In the genomic region with DNA sequence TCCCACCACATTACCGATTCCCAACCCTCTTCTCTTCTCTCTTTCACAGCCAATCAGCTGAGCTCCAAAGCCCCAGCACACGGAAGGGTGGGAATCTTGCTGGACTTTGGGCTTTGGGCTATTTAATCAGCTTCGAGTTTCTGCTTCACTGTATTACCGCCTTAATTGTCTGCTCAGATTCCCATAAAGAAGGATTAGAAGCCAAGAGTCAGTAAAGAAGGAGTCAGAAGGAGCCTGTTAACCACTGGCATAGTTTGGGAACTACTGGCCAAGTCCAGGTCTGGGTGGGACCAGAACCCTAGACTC, we compare ENCODE assay signal across 11 cellular contexts. TPM values are rescaled to one million over a fixed set of nuclear protein-coding genes. Genes with fewer than 3 reads are reported as not detected.
DNase-seq lines count a peak whose midpoint lies in the region; ATAC-seq and TF ChIP-seq lines count a peak whose summit lies in the region.
"Had no signal": no experiment of that assay in that cellular context is flagged by ENCODE, and none has a peak within 500 bp of the region (broad histone marks: within the 10 kb centered on the region; RNA-seq: fewer than 3 reads in every experiment).

No MANE protein-coding gene starts in this region.

- H3K23ac ChIP-seq in mesenchymal stem cell (ENCODE audit: low read length in 2 of 2) = no peak overlapping the region

- intact Hi-C loops in activated naive CD4-positive, alpha-beta T cell treated with anti-CD3 and anti-CD28 coated beads for 36 hours (cut with micrococcal nuclease) = no loop called here

- no peaks in the 10 kb centered on the region for H3K36me3 Mint-ChIP-seq in activated naive CD4-positive, alpha-beta T cell treated with anti-CD3 and anti-CD28 coated beads, Interleukin-2, amount 50 U/mL, for 24 hours
- no peaks in the 10 kb centered on the region for H3K36me3 Mint-ChIP-seq in activated naive CD4-positive, alpha-beta T cell treated with anti-CD3 and anti-CD28 coated beads for 36 hours (ENCODE audit: low read depth)
- H3K36me3 Mint-ChIP-seq: naive B cell had no signal

- no peak overlapping the region for H2BK15ac ChIP-seq in mesenchymal stem cell (ENCODE audit: low read depth, poor library complexity, severe bottlenecking)

- peak overlapping the region; percentile 50 for H2BK120ac ChIP-seq in mesenchymal stem cell (ENCODE audit: low read depth, low read length)

- H2BK12ac ChIP-seq in mesenchymal stem cell (ENCODE audit: low read length in 2 of 2) = no peak overlapping the region

- no peak overlapping the region for H3K27ac Mint-ChIP-seq in activated naive CD4-positive, alpha-beta T cell treated with anti-CD3 and anti-CD28 coated beads, Interleukin-2, amount 50 U/mL, for 24 hours
- no peak overlapping the region for H3K27ac Mint-ChIP-seq in activated naive CD4-positive, alpha-beta T cell treated with anti-CD3 and anti-CD28 coated beads for 36 hours
- H3K27ac Mint-ChIP-seq: naive B cell had no signal

- H3K79me1 ChIP-seq in mesenchymal stem cell (replicated peaks; ENCODE audit: low read length, poor library complexity, severe bottlenecking) = no peaks in the 10 kb centered on the region

- peak overlapping the region; percentile 35 to 57 for H3K18ac ChIP-seq in mesenchymal stem cell (ENCODE audit: low read depth in 1 of 2, low read length in 2 of 2)

- CTCF ChIA-PET in activated naive CD4-positive, alpha-beta T cell treated with anti-CD3 and anti-CD28 coated beads for 36 hours (lab: Charles Lee) = interaction anchor here (0.8 kb wide), 1 partner anchor 102 kb away, joined by 7 read pairs; no protein-coding TSS in a partner anchor

- no peak overlapping the region for H2BK5ac ChIP-seq in mesenchymal stem cell (ENCODE audit: low read depth, low read length, poor library complexity, severe bottlenecking)

- H3K4me3 ChIP-seq in ectodermal cell (ENCODE audit: insufficient read depth, low read depth, low read length) (no peak overlapping the region), mesenchymal stem cell (ENCODE audit: insufficient read depth in 1 of 2, low read depth in 1 of 2, low read length in 2 of 2) (peak overlapping the region in 1 of 2 experiments; percentile 97), upper lobe of left lung (peak overlapping the region in 3 of 4 donors; percentile 69 to 81 (median 81))

- peak overlapping the region; percentile 4 for H3K4me3 Mint-ChIP-seq in activated naive CD4-positive, alpha-beta T cell treated with anti-CD3 and anti-CD28 coated beads, Interleukin-2, amount 50 U/mL, for 24 hours
- H3K4me3 Mint-ChIP-seq in activated naive CD4-positive, alpha-beta T cell treated with anti-CD3 and anti-CD28 coated beads for 36 hours = no peak overlapping the region

- TF ChIP-seq EP300 in upper lobe of left lung (IDR thresholded peaks at IDR 0.05) = no peak

- no peak overlapping the region for H4K91ac ChIP-seq in mesenchymal stem cell (ENCODE audit: low read length)

- H3K9me3 ChIP-seq in ectodermal cell (ENCODE audit: control insufficient read depth, low read length) (no peaks in the 10 kb centered on the region), mesenchymal stem cell (ENCODE audit: control insufficient read depth, low read length) (no peaks in the 10 kb centered on the region), upper lobe of left lung (no peaks in the 10 kb centered on the region)

- H3K9me3 Mint-ChIP-seq in activated naive CD4-positive, alpha-beta T cell treated with anti-CD3 and anti-CD28 coated beads, Interleukin-2, amount 50 U/mL, for 24 hours = no peaks in the 10 kb centered on the region
- H3K9me3 Mint-ChIP-seq in activated naive CD4-positive, alpha-beta T cell treated with anti-CD3 and anti-CD28 coated beads for 36 hours = no peaks in the 10 kb centered on the region
- H3K9me3 Mint-ChIP-seq: naive B cell had no signal

- WGBS in ectodermal cell, 2 experiments = 9 to 14% methylated on average over 4 of the region's 4 CpGs
- WGBS in mesenchymal stem cell = 6% methylated on average over 2 of the region's 4 CpGs
- 41 to 46% methylated on average over 4 of the region's 4 CpGs for WGBS in upper lobe of left lung, 2 donors

- H2AK5ac ChIP-seq in mesenchymal stem cell (ENCODE audit: low read length, severe bottlenecking) = no peak overlapping the region

- H3K4me1 Mint-ChIP-seq in activated naive CD4-positive, alpha-beta T cell treated with anti-CD3 and anti-CD28 coated beads, Interleukin-2, amount 50 U/mL, for 24 hours = peaks cover 57% of the 10 kb centered on the region
- peaks cover 42% of the 10 kb centered on the region for H3K4me1 Mint-ChIP-seq in activated naive CD4-positive, alpha-beta T cell treated with anti-CD3 and anti-CD28 coated beads for 36 hours (ENCODE audit: low read depth)

- no peak overlapping the region for H3K4ac ChIP-seq in mesenchymal stem cell (ENCODE audit: low read depth in 1 of 2, low read length in 2 of 2)

- ATAC-seq in upper lobe of left lung (ENCODE audit: low FRiP score in 2 of 2) = no peak
- ATAC-seq in GM18498 (IDR thresholded peaks at IDR 0.05; ENCODE audit: unreplicated experiment) = no peak
- ATAC-seq in HG02763 (IDR thresholded peaks at IDR 0.05; ENCODE audit: unreplicated experiment) = no peak

- no peak for DNase-seq in activated naive CD4-positive, alpha-beta T cell treated with anti-CD3 and anti-CD28 coated beads for 36 hours
- peak; percentile 41 for DNase-seq in mesenchymal stem cell
- no peak for DNase-seq in upper lobe of left lung
- no peak for DNase-seq in COLO668 (lab: John Stamatoyannopoulos, UW; ENCODE audit: unreplicated experiment)
- DNase-seq: activated T-cell treated with anti-CD3 and anti-CD28 coated beads, Interleukin-2, amount 50 U/mL, for 1 hour; naive B cell; NCI-H2107 had no signal

- H3K27ac ChIP-seq in ectodermal cell (ENCODE audit: insufficient read depth, low read depth, low read length, poor library complexity, severe bottlenecking) = peak overlapping the region; percentile 31
- H3K27ac ChIP-seq in mesenchymal stem cell (ENCODE audit: low read length, poor library complexity, severe bottlenecking) = peak overlapping the region; percentile 1
- H3K27ac ChIP-seq in upper lobe of left lung = peak overlapping the region; percentile 36 to 95 (median 93)

- H3K27me3 Mint-ChIP-seq in activated naive CD4-positive, alpha-beta T cell treated with anti-CD3 and anti-CD28 coated beads, Interleukin-2, amount 50 U/mL, for 24 hours = peaks cover 36% of the 10 kb centered on the region
- peaks cover 35% of the 10 kb centered on the region for H3K27me3 Mint-ChIP-seq in activated naive CD4-positive, alpha-beta T cell treated with anti-CD3 and anti-CD28 coated beads for 36 hours (ENCODE audit: low read depth)

- H4K8ac ChIP-seq in mesenchymal stem cell (ENCODE audit: low read length) = no peak overlapping the region

- peak overlapping the region; percentile 69 for H3K4me2 ChIP-seq in mesenchymal stem cell (ENCODE audit: low read length, poor library complexity, severe bottlenecking)

- H3K4me1 ChIP-seq in ectodermal cell (ENCODE audit: control insufficient read depth, insufficient read depth, low read length) (peaks cover 31% of the 10 kb centered on the region), mesenchymal stem cell (ENCODE audit: control insufficient read depth, insufficient read depth, low read depth, low read length) (peaks cover 31% of the 10 kb centered on the region), upper lobe of left lung (peaks cover 59 to 78% (median 73%) of the 10 kb centered on the region in 4 donors)

- peak overlapping the region; percentile 97 for H3K9ac ChIP-seq in mesenchymal stem cell (ENCODE audit: low read length)

- no peak overlapping the region for H2AFZ ChIP-seq in mesenchymal stem cell (ENCODE audit: low read depth, low read length)

- no peak for TF ChIP-seq POLR2A in upper lobe of left lung (IDR thresholded peaks at IDR 0.05)

- no peak for TF ChIP-seq CTCF in upper lobe of left lung (IDR thresholded peaks at IDR 0.05)

- H3K36me3 ChIP-seq in ectodermal cell (ENCODE audit: control insufficient read depth, insufficient read depth, low read length) = no peaks in the 10 kb centered on the region
- peaks cover 5 to 6% of the 10 kb centered on the region in 2 experiments for H3K36me3 ChIP-seq in mesenchymal stem cell (ENCODE audit: control insufficient read depth in 1 of 2, insufficient read depth in 2 of 2, low read depth in 1 of 2, low read length in 2 of 2)
- H3K36me3 ChIP-seq in upper lobe of left lung = peaks cover 0 to 5% (median 2%) of the 10 kb centered on the region in 4 donors

- peaks cover 52% of the 10 kb centered on the region for H3K27me3 ChIP-seq in ectodermal cell (ENCODE audit: control insufficient read depth, insufficient read depth, low read length, poor library complexity, severe bottlenecking)
- H3K27me3 ChIP-seq in mesenchymal stem cell (ENCODE audit: control insufficient read depth in 1 of 2, insufficient read depth in 1 of 2, low read length in 2 of 2) = no peaks in the 10 kb centered on the region
- H3K27me3 ChIP-seq in upper lobe of left lung = peaks cover 0 to 5% (median 0%) of the 10 kb centered on the region in 4 donors

- H3K14ac ChIP-seq in mesenchymal stem cell (ENCODE audit: low read length in 2 of 2) = no peak overlapping the region

RNA-seq across cellular contexts. Expression of a gene that starts 4.4 kb away (rescaled TPM):
- total RNA-seq in activated naive CD4-positive, alpha-beta T cell treated with anti-CD3 and anti-CD28 coated beads for 36 hours = under 1 TPM; 0.31 to 0.67 TPM
- 4.1 TPM for polyA plus RNA-seq in ectodermal cell (2013, experiment 1 of 4)
- 2.9 TPM for polyA plus RNA-seq in ectodermal cell (2013, experiment 2 of 4)
- polyA plus RNA-seq in ectodermal cell (2013, experiment 3 of 4) = 3.0 TPM
- 2.1 TPM for polyA plus RNA-seq in ectodermal cell (2013, experiment 4 of 4)
- polyA plus RNA-seq in mesenchymal stem cell (2013, experiment 1 of 2) = 98.3 TPM
- polyA plus RNA-seq in mesenchymal stem cell (2013, experiment 2 of 2) = 95.2 TPM
- total RNA-seq in upper lobe of left lung = 10 to 100 TPM; 30.4 to 81.2 (median 43.3) TPM

Comparison
In these comparisons a context has a peak if more than half of its experiments do, and no peak if none do; other contexts are left out.
1. H3K27ac ChIP-seq: peak in every context shown above with its lines; median percentile 93 in upper lobe of left lung; 31 in ectodermal cell; 1 in mesenchymal stem cell.
2. RNA of a gene that starts 4.4 kb away (total RNA-seq): 30.4 to 81.2 TPM in upper lobe of left lung; 0.31 to 0.67 TPM in activated naive CD4-positive, alpha-beta T cell treated with anti-CD3 and anti-CD28 coated beads for 36 hours; every median in the first group is over 10 times any median in the second.